In genomic region chr11:45885921-45886721, GRCh38 we compare ENCODE assay signal across 8 cellular contexts. TPM values are rescaled to one million over a fixed set of nuclear protein-coding genes. Genes with fewer than 3 reads are reported as not detected.
A peak's percentile ranks its signal among the peaks of the same experiment; 100 is the strongest.
DNase-seq lines count a peak whose midpoint lies in the region; ATAC-seq and TF ChIP-seq lines count a peak whose summit lies in the region.

No MANE protein-coding gene starts in this region.

- no peaks in the 10 kb centered on the region for H3K4me1 ChIP-seq in hepatocyte (ENCODE audit: insufficient read depth)

- H2AFZ ChIP-seq in SU-DHL-6 (ENCODE audit: low read depth, low read length, severe bottlenecking), result no peak overlapping the region
- peak overlapping the region; percentile 20 for H2AFZ ChIP-seq in hepatocyte

- DNase-seq in NCI-H2081 (lab: John Stamatoyannopoulos, UW), result peak; percentile 29 to 49
- DNase-seq in NCI-H2081 treated with DMSO at 0.1 percent for 48 hours (lab: John Stamatoyannopoulos, UW), result no peak
- no peak for DNase-seq in hepatocyte (ENCODE audit: low spot score)
- no peak for DNase-seq in AG20443 (ENCODE audit: low spot score)
- DNase-seq in epidermal melanocyte (ENCODE audit: insufficient read length, low spot score), result no peak

- H3K9ac ChIP-seq in SU-DHL-6 (ENCODE audit: low read length), result peak overlapping the region; percentile 31; the same call in 1 of the 2 replicates

- H3K27ac ChIP-seq in SU-DHL-6 (ENCODE audit: low read depth, low read length) (no peak overlapping the region), hepatocyte (no peak overlapping the region), skin epidermis (peak overlapping the region in 1 of 21 experiments; percentile 14)

- peak overlapping the region; percentile 43 for H3K4me2 ChIP-seq in SU-DHL-6 (ENCODE audit: low read depth, low read length, poor library complexity, severe bottlenecking)
- H3K4me2 ChIP-seq in hepatocyte, result peak overlapping the region; percentile 95

- no peak for ATAC-seq in HG03159 (IDR thresholded peaks at IDR 0.05; ENCODE audit: unreplicated experiment)

- TF ChIP-seq CTCF in SU-DHL-6 (IDR thresholded peaks at IDR 0.05; ENCODE audit: insufficient read depth, low read length, poor library complexity, severe bottlenecking), result no peak
- TF ChIP-seq CTCF in hepatocyte (IDR thresholded peaks at IDR 0.05; ENCODE audit: poor library complexity), result no peak

- no peaks in the 10 kb centered on the region for H3K36me3 ChIP-seq in SU-DHL-6 (ENCODE audit: low read length)
- H3K36me3 ChIP-seq in hepatocyte (replicated peaks; ENCODE audit: insufficient read depth, low read depth), result no peaks in the 10 kb centered on the region

- H3K27me3 ChIP-seq in SU-DHL-6 (ENCODE audit: low read length) (no peaks in the 10 kb centered on the region), hepatocyte (no peaks in the 10 kb centered on the region)

- no peaks in the 10 kb centered on the region for H3F3A ChIP-seq in SU-DHL-6 (ENCODE audit: insufficient read depth)

- 17% methylated on average over 41 of the region's 43 CpGs for WGBS in hepatocyte (ENCODE audit: low lambda C conversion rate, missing lambda C conversion rate)

- H3K79me2 ChIP-seq in SU-DHL-6 (ENCODE audit: insufficient read depth, low read length) (no peaks in the 10 kb centered on the region), hepatocyte (no peaks in the 10 kb centered on the region)

- H3K4me3 ChIP-seq in SU-DHL-6 (ENCODE audit: insufficient read depth, low read length, poor library complexity, severe bottlenecking) (no peak overlapping the region), hepatocyte (peak overlapping the region; percentile 39), skin epidermis (peak overlapping the region in 6 of 7 experiments; percentile 28 to 51 (median 45))

- H4K20me1 ChIP-seq in SU-DHL-6 (ENCODE audit: low read depth, low read length) (no peaks in the 10 kb centered on the region), hepatocyte (ENCODE audit: insufficient read depth, poor library complexity, severe bottlenecking) (no peaks in the 10 kb centered on the region)

- H3K9me3 ChIP-seq in SU-DHL-6 (ENCODE audit: insufficient read depth, low read length), result no peaks in the 10 kb centered on the region
- H3K9me3 ChIP-seq in hepatocyte (ENCODE audit: low read depth), result no peaks in the 10 kb centered on the region

- H3K9me2 ChIP-seq in SU-DHL-6 (replicated peaks; ENCODE audit: insufficient read depth, low read length), result no peaks in the 10 kb centered on the region
- no peaks in the 10 kb centered on the region for H3K9me2 ChIP-seq in hepatocyte (replicated peaks; ENCODE audit: insufficient read depth)

RNA-seq across cellular contexts. Expression of gene MAPK8IP1, which starts 0.7 kb away (rescaled TPM):
- 5.2 and 7.6 TPM in 2 replicates for total RNA-seq in hepatocyte
- polyA plus RNA-seq in hepatocyte, result 7.2 and 8.3 TPM in 2 replicates

RNA-seq across cellular contexts. Expression of gene FREY1, which starts 20.9 kb away (rescaled TPM):
- not detected in 2 replicates for total RNA-seq in hepatocyte
- 0.21 TPM in 1 of 2 replicates, not detected in the other for polyA plus RNA-seq in hepatocyte

RNA-seq across cellular contexts. Expression of gene PEX16, which starts 31.6 kb away (rescaled TPM):
- 20.3 and 28.0 TPM in 2 replicates for total RNA-seq in hepatocyte
- polyA plus RNA-seq in hepatocyte, result 32.8 and 37.3 TPM in 2 replicates

RNA-seq across cellular contexts. Expression of gene LARGE2, which starts 36.3 kb away (rescaled TPM):
- 4.3 and 4.7 TPM in 2 replicates for total RNA-seq in hepatocyte
- 9.7 and 11.6 TPM in 2 replicates for polyA plus RNA-seq in hepatocyte

RNA-seq across cellular contexts. Expression of gene CRY2, which starts 38.8 kb away (rescaled TPM):
- 21.3 and 27.6 TPM in 2 replicates for total RNA-seq in hepatocyte
- polyA plus RNA-seq in hepatocyte, result 23.8 and 25.5 TPM in 2 replicates

Comparison
In these comparisons a context has a peak if more than half of its experiments do, and no peak if none do; other contexts are left out.
1. DNase-seq: peak in NCI-H2081 (2 of 2); none in NCI-H2081 treated with DMSO at 0.1 percent for 48 hours (single experiment), hepatocyte (single experiment), AG20443 (single experiment) and epidermal melanocyte (single experiment).